In the genomic region with DNA sequence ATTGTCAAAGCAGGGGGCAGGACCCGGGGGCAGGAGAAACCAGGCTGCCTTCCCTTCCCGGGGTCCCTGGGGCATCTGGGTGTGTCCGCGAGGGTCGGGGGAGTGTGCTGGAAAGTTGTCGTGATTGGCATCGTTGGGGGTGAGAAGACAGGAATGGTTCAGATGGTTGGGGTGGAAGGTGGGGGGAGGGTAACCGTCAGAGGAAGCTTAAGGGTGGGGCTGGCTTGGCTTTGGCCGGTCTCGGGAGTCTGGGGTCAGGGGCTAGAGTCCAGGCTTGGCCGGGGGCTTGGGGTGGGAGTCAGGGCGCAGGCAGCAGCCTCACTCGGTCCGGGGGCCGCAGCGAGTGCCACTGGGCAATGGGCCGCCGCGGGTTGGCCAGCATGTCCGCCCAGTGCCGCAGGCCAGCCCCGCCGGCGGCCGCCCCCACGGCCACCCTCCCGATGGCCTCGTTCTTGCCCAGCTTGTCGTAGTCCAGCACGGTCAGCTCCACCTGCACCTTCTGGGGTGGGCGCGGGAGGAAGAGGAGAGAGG, we compare ENCODE assay signal across 1 cellular context.
TF ChIP-seq lines count a peak whose summit lies in the region.

No MANE protein-coding gene starts in this region.

TF ChIP-seq in HCT116, 20 proteins besides CTCF, POLR2A, EP300 and RAD21:
- peak; percentile 35; the same call in 1 of the 2 replicates for TF ChIP-seq ZFX (IDR thresholded peaks at IDR 0.05)
- no peak for TF ChIP-seq SRF (IDR thresholded peaks at IDR 0.05; ENCODE audit: low read depth)
- no peak for TF ChIP-seq EZH2 (IDR thresholded peaks at IDR 0.05)
- TF ChIP-seq POLR2AphosphoS5 (IDR thresholded peaks at IDR 0.05; ENCODE audit: low read depth, low read length), result no peak
- no peak for TF ChIP-seq ELF1 (IDR thresholded peaks at IDR 0.05; ENCODE audit: borderline replicate concordance, low read depth)
